In the genomic region with DNA sequence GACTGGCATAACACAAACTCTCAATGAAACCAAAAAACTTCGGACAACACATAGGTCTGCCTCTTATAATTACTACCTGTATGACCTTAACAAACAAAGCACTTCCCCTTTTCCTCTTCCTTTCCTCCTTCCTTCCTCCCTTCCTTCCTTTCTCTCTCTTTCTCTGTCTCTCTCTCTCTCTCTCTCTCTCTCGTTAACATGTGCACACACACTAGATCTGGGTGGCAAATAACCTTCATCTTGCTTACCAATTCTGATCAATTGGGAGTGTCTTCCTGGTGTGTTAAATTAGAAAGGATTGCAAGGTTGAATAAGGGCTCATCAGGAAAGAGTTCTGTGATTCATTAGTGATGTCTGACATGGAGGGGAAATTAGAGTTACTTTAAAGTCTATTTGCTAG, we compare ENCODE assay signal across 35 cellular contexts.
"Had no signal": no experiment of that assay in that cellular context is flagged by ENCODE, and none has a peak within 500 bp of the region (broad histone marks: within the 10 kb centered on the region; RNA-seq: fewer than 3 reads in every experiment).

No MANE protein-coding gene starts in this region.

- H3K9me3 ChIP-seq: MG63 had no signal

- H3K4me3 ChIP-seq: MG63 had no signal

- H3K27me3 ChIP-seq: MG63 had no signal

- H3K36me3 ChIP-seq: MG63 had no signal

- H3K9ac ChIP-seq: KMS-11 had no signal

- H3K27ac ChIP-seq: KMS-11 had no signal

- DNase-seq: Karpas-422, Kasumi-1, MG63, MM.1S, MV-4-11, NCI-H1048, NCI-H1092, NCI-H1092 treated with DMSO at 0.1 percent for 48 hours, NCI-H1105, NCI-H1105 treated with DMSO at 0.1 percent for 48 hours, NCI-H1417, NCI-H1417 treated with DMSO at 0.1 percent for 48 hours, NCI-H1436, NCI-H1436 treated with DMSO at 0.1 percent for 48 hours, NCI-H146, NCI-H1694, NCI-H1694 treated with DMSO at 0.1 percent for 48 hours, NCI-H187, NCI-H187 treated with DMSO at 0.1 percent for 48 hours, NCI-H1930, NCI-H2029, NCI-H2029 treated with DMSO at 0.1 percent for 48 hours, NCI-H2081, NCI-H2081 treated with DMSO at 0.1 percent for 48 hours, NCI-H2107, NCI-H2171, NCI-H2171 treated with DMSO at 0.1 percent for 48 hours, NCI-H2227 treated with DMSO at 0.1 percent for 48 hours, NCI-H226, NCI-H345, NCI-H446, NCI-H446 treated with DMSO at 0.1 percent for 48 hours, NCI-H510A, NCI-H510A treated with DMSO at 0.1 percent for 48 hours had no signal

- H3K4me2 ChIP-seq: KMS-11 had no signal
